20 cellular contexts compared by ENCODE assay signal in genomic region chr5:150604010-150604409, GRCh38. TPM values are rescaled to one million over a fixed set of nuclear protein-coding genes. Genes with fewer than 3 reads are reported as not detected.
A peak's percentile ranks its signal among the peaks of the same experiment; 100 is the strongest.
DNase-seq lines count a peak whose midpoint lies in the region; ATAC-seq and TF ChIP-seq lines count a peak whose summit lies in the region.
"Had no signal": no experiment of that assay in that cellular context is flagged by ENCODE, and none has a peak within 500 bp of the region (broad histone marks: within the 10 kb centered on the region; RNA-seq: fewer than 3 reads in every experiment).

No MANE protein-coding gene starts in this region.

- peak overlapping the region in 3 of 5 experiments; percentile 17 to 26 (median 23) for H3K27ac Mint-ChIP-seq in brain
- H3K27ac Mint-ChIP-seq in mesothelial cell of epicardium = peak overlapping the region; percentile 19
- H3K27ac Mint-ChIP-seq in progenitor cell of endocrine pancreas = no peak overlapping the region
- no peak overlapping the region for H3K27ac Mint-ChIP-seq in nephron progenitor cell
- H3K27ac Mint-ChIP-seq in activated naive CD4-positive, alpha-beta T cell treated with anti-CD3 and anti-CD28 coated beads for 36 hours = no peak overlapping the region
- H3K27ac Mint-ChIP-seq: GM23338 had no signal

- H3K27ac ChIP-seq in spleen = peak overlapping the region in 6 of 8 donors; percentile 31 to 71 (median 65)
- H3K27ac ChIP-seq: RWPE1 had no signal

- H3K4me3 Mint-ChIP-seq in brain = peak overlapping the region in 1 of 5 experiments; percentile 47
- no peak overlapping the region for H3K4me3 Mint-ChIP-seq in mesothelial cell of epicardium
- H3K4me3 Mint-ChIP-seq in progenitor cell of endocrine pancreas (ENCODE audit: low read depth) = no peak overlapping the region
- H3K4me3 Mint-ChIP-seq in nephron progenitor cell = no peak overlapping the region
- H3K4me3 Mint-ChIP-seq in activated naive CD4-positive, alpha-beta T cell treated with anti-CD3 and anti-CD28 coated beads for 36 hours = no peak overlapping the region
- H3K4me3 Mint-ChIP-seq: GM23338 had no signal

- no peak for TF ChIP-seq CTCF in brain (conservative IDR thresholded peaks at IDR 0.05)
- TF ChIP-seq CTCF in mesothelial cell of epicardium (IDR thresholded peaks at IDR 0.05; ENCODE audit: unreplicated experiment) = no peak
- TF ChIP-seq CTCF in spleen (IDR thresholded peaks at IDR 0.05 in 8 of 11, conservative IDR thresholded peaks at IDR 0.05 in 3 of 11) = no peak
- no peak for TF ChIP-seq CTCF in progenitor cell of endocrine pancreas (IDR thresholded peaks at IDR 0.05; ENCODE audit: unreplicated experiment)
- TF ChIP-seq CTCF in nephron progenitor cell (IDR thresholded peaks at IDR 0.05) = no peak

- no peak overlapping the region for H3K4me3 ChIP-seq in spleen
- H3K4me3 ChIP-seq: A549, GM23338, K562 had no signal

- no peaks in the 10 kb centered on the region for H3K36me3 ChIP-seq in spleen

- peaks cover 0 to 67% (median 38%) of the 10 kb centered on the region in 6 donors for H3K4me1 ChIP-seq in spleen

- WGBS in spleen, 5 donors = 67 to 93% (median 81%) methylated on average over 4 of the region's 4 CpGs

- DNase-seq in left cardiac atrium = peak; percentile 20
- DNase-seq in mesothelial cell of epicardium (ENCODE audit: low spot score in 2 of 2, unreplicated experiment in 2 of 2) = no peak
- peak; percentile 53 for DNase-seq in spleen
- no peak for DNase-seq in progenitor cell of endocrine pancreas (ENCODE audit: low spot score, unreplicated experiment)
- no peak for DNase-seq in nephron progenitor cell
- DNase-seq in activated naive CD4-positive, alpha-beta T cell treated with anti-CD3 and anti-CD28 coated beads for 36 hours = no peak
- DNase-seq: C1 segment of cervical spinal cord, DMS79 treated with DMSO at 0.1 percent for 48 hours, NCI-H1417 treated with DMSO at 0.1 percent for 48 hours, NCI-H2029 treated with DMSO at 0.1 percent for 48 hours, NCI-H2171 treated with DMSO at 0.1 percent for 48 hours, NCI-H748 treated with DMSO at 0.1 percent for 48 hours had no signal

- H3K4me1 Mint-ChIP-seq in brain (peaks cover 52% of the 10 kb centered on the region), mesothelial cell of epicardium (peaks cover 50% of the 10 kb centered on the region), progenitor cell of endocrine pancreas (ENCODE audit: low read depth) (peaks cover 7% of the 10 kb centered on the region), nephron progenitor cell (peaks cover 33% of the 10 kb centered on the region)
- H3K4me1 Mint-ChIP-seq in activated naive CD4-positive, alpha-beta T cell treated with anti-CD3 and anti-CD28 coated beads for 36 hours (ENCODE audit: low read depth) = no peaks in the 10 kb centered on the region

- H3K27me3 ChIP-seq in spleen (replicated peaks in 1 of 7) = no peaks in the 10 kb centered on the region

- intact Hi-C loops in left cardiac atrium (cut with DNase I) = no loop called here
- intact Hi-C loops in spleen (cut with DNase I; ENCODE audit: low total_unique reads) = no loop called here
- intact Hi-C loops in activated naive CD4-positive, alpha-beta T cell treated with anti-CD3 and anti-CD28 coated beads for 36 hours (cut with micrococcal nuclease) = no loop called here

- CTCF ChIA-PET in activated naive CD4-positive, alpha-beta T cell treated with anti-CD3 and anti-CD28 coated beads for 36 hours (lab: Charles Lee) = interaction anchor here (0.6 kb wide), 1 partner anchor 700 kb away, joined by 3 read pairs; no protein-coding TSS in a partner anchor

- H3K27me3 Mint-ChIP-seq in brain (peaks cover 6% of the 10 kb centered on the region), mesothelial cell of epicardium (ENCODE audit: low read depth) (no peaks in the 10 kb centered on the region), progenitor cell of endocrine pancreas (no peaks in the 10 kb centered on the region), nephron progenitor cell (ENCODE audit: low read depth, poor library complexity) (no peaks in the 10 kb centered on the region)
- H3K27me3 Mint-ChIP-seq in activated naive CD4-positive, alpha-beta T cell treated with anti-CD3 and anti-CD28 coated beads for 36 hours (ENCODE audit: low read depth) = no peaks in the 10 kb centered on the region

- H3K36me3 Mint-ChIP-seq in brain (no peaks in the 10 kb centered on the region), mesothelial cell of epicardium (no peaks in the 10 kb centered on the region), progenitor cell of endocrine pancreas (ENCODE audit: insufficient read depth) (no peaks in the 10 kb centered on the region), nephron progenitor cell (ENCODE audit: low read depth) (no peaks in the 10 kb centered on the region)
- no peaks in the 10 kb centered on the region for H3K36me3 Mint-ChIP-seq in activated naive CD4-positive, alpha-beta T cell treated with anti-CD3 and anti-CD28 coated beads for 36 hours (ENCODE audit: low read depth)

- TF ChIP-seq POLR2A in spleen (IDR thresholded peaks at IDR 0.05) = no peak

- ATAC-seq in left cardiac atrium = peak in 1 of 2 donors; percentile 17
- ATAC-seq in GM18498 (IDR thresholded peaks at IDR 0.05; ENCODE audit: unreplicated experiment) = no peak
- ATAC-seq: A549, GM23338, K562 had no signal

- H3K9me3 Mint-ChIP-seq in brain (peaks cover 0 to 4% (median 0%) of the 10 kb centered on the region in 5 experiments), mesothelial cell of epicardium (no peaks in the 10 kb centered on the region), progenitor cell of endocrine pancreas (ENCODE audit: low read depth) (no peaks in the 10 kb centered on the region), nephron progenitor cell (no peaks in the 10 kb centered on the region)
- no peaks in the 10 kb centered on the region for H3K9me3 Mint-ChIP-seq in activated naive CD4-positive, alpha-beta T cell treated with anti-CD3 and anti-CD28 coated beads for 36 hours
- H3K9me3 Mint-ChIP-seq: GM23338 had no signal

- no peaks in the 10 kb centered on the region for H3K9me3 ChIP-seq in spleen
- H3K9me3 ChIP-seq: A549 had no signal

RNA-seq across cellular contexts. Expression of gene SYNPO, which starts 36.5 kb away (rescaled TPM):
- polyA plus RNA-seq in brain (ENCODE audit: insufficient read depth, low read depth, low replicate concordance) (50.7 TPM), spleen (10 to 100 TPM in 1 of 3 donors, 1 to 10 TPM in 2; 6.9 to 28.0 (median 9.3) TPM)
- total RNA-seq in left cardiac atrium (100 to 1,000 TPM; 503 to 769 TPM), mesothelial cell of epicardium (84.4 to 86.6 TPM (median 85.3 TPM) in 3 replicates), spleen (100 to 1,000 TPM in 2 of 7 donors, 10 to 100 TPM in 5; 38.9 to 133 (median 68.9) TPM), progenitor cell of endocrine pancreas (1.4 and 1.5 TPM in 2 replicates)
- total RNA-seq in activated naive CD4-positive, alpha-beta T cell treated with anti-CD3 and anti-CD28 coated beads for 36 hours = under 1 TPM; 0.14 to 0.17 TPM

RNA-seq across cellular contexts. Expression of gene MYOZ3, which starts 57.0 kb away (rescaled TPM):
- polyA plus RNA-seq in brain (ENCODE audit: insufficient read depth, low read depth, low replicate concordance) (0.24 TPM), spleen (under 1 TPM; 0.04 to 0.32 (median 0.14) TPM)
- total RNA-seq in left cardiac atrium (1 to 10 TPM; 2.9 to 3.0 TPM), mesothelial cell of epicardium (8.5 to 9.4 TPM (median 8.5 TPM) in 3 replicates), spleen (1 to 10 TPM in 3 of 7 donors, under 1 TPM in 3, not detected in 1; 0.26 to 1.2 (median 0.81) TPM), progenitor cell of endocrine pancreas (2.9 and 3.1 TPM in 2 replicates)
- total RNA-seq in activated naive CD4-positive, alpha-beta T cell treated with anti-CD3 and anti-CD28 coated beads for 36 hours = under 1 TPM; 0.17 to 0.49 TPM
- total RNA-seq: G401, K562, NCI-H460 had no signal
- polyA plus RNA-seq: K562 had no signal

Comparison
In these comparisons a context has a peak if more than half of its experiments do, and no peak if none do; other contexts are left out.
1. H3K27ac Mint-ChIP-seq: peak in brain (3 of 5) and mesothelial cell of epicardium (single experiment); none in progenitor cell of endocrine pancreas (single experiment), nephron progenitor cell (single experiment) and activated naive CD4-positive, alpha-beta T cell treated with anti-CD3 and anti-CD28 coated beads for 36 hours (single experiment).
2. DNase-seq: peak in left cardiac atrium (single experiment) and spleen (single experiment); none in mesothelial cell of epicardium (0 of 2), progenitor cell of endocrine pancreas (single experiment), nephron progenitor cell (single experiment) and activated naive CD4-positive, alpha-beta T cell treated with anti-CD3 and anti-CD28 coated beads for 36 hours (single experiment).
3. RNA of gene SYNPO, which starts 36.5 kb away (total RNA-seq): 503 to 769 TPM in left cardiac atrium, 84.4 to 86.6 TPM in mesothelial cell of epicardium and 38.9 to 133 TPM in spleen; 1.4 to 1.5 TPM in progenitor cell of endocrine pancreas and 0.14 to 0.17 TPM in activated naive CD4-positive, alpha-beta T cell treated with anti-CD3 and anti-CD28 coated beads for 36 hours; every median in the first group is over 10 times any median in the second.